In the genomic region with DNA sequence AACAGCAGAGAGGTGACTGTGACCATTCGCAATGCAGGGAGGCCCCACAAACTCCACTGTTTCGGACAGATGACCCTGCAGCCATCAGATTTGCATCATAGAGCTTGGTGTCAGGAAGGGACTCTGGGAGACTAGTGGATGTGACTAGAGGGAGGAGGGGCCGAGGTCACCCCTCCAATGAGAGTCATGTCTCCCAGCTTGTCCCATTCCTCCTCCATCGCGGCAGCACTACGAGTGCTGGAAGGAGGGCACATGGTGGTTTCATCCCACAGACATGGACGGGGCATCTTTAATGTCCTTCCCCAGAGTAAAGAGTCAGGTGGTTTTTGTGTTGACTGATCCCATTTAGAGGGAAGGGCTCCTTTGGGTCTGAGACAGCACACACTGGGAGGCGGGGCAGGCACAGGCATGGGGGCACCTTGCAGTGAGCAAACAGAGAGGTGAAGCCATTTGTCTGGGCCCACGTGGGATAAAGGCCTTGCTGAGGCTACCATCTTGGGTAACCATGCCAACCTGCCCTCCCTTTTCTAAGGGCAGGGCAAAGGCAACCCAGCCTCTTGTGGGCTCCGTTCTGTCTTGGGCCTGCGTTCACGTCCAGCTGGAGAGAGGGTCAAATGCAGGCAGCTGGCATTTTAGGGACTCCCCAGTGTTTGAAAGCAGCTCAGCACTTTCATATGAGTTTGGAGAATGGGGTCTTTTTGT, we compare ENCODE assay signal across 25 cellular contexts.
"Had no signal": no experiment of that assay in that cellular context is flagged by ENCODE, and none has a peak within 500 bp of the region (broad histone marks: within the 10 kb centered on the region; RNA-seq: fewer than 3 reads in every experiment).

No MANE protein-coding gene starts in this region.

- H3K4me3 ChIP-seq: ascending aorta, psoas muscle, right atrium auricular region, smooth muscle cell, testis, transverse colon had no signal

- H3K27ac ChIP-seq: ascending aorta, foreskin keratinocyte, parathyroid adenoma, psoas muscle, right atrium auricular region, testis had no signal

- ATAC-seq: activated CD4-positive, alpha-beta T cell treated with anti-CD3 and anti-CD28 coated beads for 36 hours; effector memory CD8-positive, alpha-beta T cell; foreskin keratinocyte; left ventricle myocardium superior; naive thymus-derived CD4-positive, alpha-beta T cell had no signal

- H3K9ac ChIP-seq: parathyroid adenoma had no signal

- H2AFZ ChIP-seq: parathyroid adenoma had no signal

- H3K27me3 ChIP-seq: ascending aorta, foreskin keratinocyte, right atrium auricular region, testis, transverse colon had no signal

- DNase-seq: activated CD4-positive, alpha-beta T cell treated with anti-CD3 and anti-CD28 coated beads for 36 hours; activated CD4-positive, alpha-beta T cell treated with anti-CD3 and anti-CD28 coated beads, Interleukin-2, amount 50 U/mL, for 4 hours; activated CD4-positive, CD25-positive, alpha-beta regulatory T cell; activated effector memory CD4-positive, alpha-beta T cell treated with anti-CD3 and anti-CD28 coated beads, Interleukin-2, amount 50 U/mL, for 16 hours; activated naive CD4-positive, alpha-beta T cell treated with anti-CD3 and anti-CD28 coated beads for 36 hours; activated naive CD8-positive, alpha-beta T cell treated with anti-CD3 and anti-CD28 coated beads, Interleukin-2, amount 10 ng/mL, durations not matched to agents 7 days and 5 days; activated T-cell treated with anti-CD3 and anti-CD28 coated beads, Interleukin-2, amount 50 U/mL, for 1 hour; cortex of kidney; effector memory CD8-positive, alpha-beta T cell; foreskin keratinocyte; left ventricle myocardium superior; mammary epithelial cell; naive thymus-derived CD4-positive, alpha-beta T cell; nucleus accumbens; psoas muscle; stimulated activated CD4-positive, alpha-beta T cell treated with anti-CD3 and anti-CD28 coated beads, Interleukin-1b, Interleukin-23, amount 100 ng/mL, for 48 hours; stimulated activated CD4-positive, alpha-beta T cell treated with anti-CD3 and anti-CD28 coated beads, Interleukin-4, amount 100 ng/mL, for 4 hours; stimulated activated naive CD4-positive, alpha-beta T cell; T-helper 1 cell; testis; transverse colon had no signal

- H3K79me2 ChIP-seq: parathyroid adenoma had no signal

- H3K36me3 ChIP-seq: ascending aorta, right atrium auricular region, transverse colon had no signal

- H3K4me1 ChIP-seq: ascending aorta, parathyroid adenoma, psoas muscle, testis, transverse colon had no signal

- H3K4me2 ChIP-seq: smooth muscle cell had no signal

- H3K9me3 ChIP-seq: ascending aorta, psoas muscle, right atrium auricular region, testis, transverse colon had no signal
